ENCODE assay signal across 8 cellular contexts in genomic region chr20:63864978-63865640, GRCh38. TPM values are rescaled to one million over a fixed set of nuclear protein-coding genes. Genes with fewer than 3 reads are reported as not detected.
DNase-seq lines count a peak whose midpoint lies in the region; ATAC-seq and TF ChIP-seq lines count a peak whose summit lies in the region.

TPD52L2 (plus strand) TSS chr20:63865270; CDS start chr20:63865366, 96 bp downstream.

- H3K9ac ChIP-seq in KMS-11 (peak within 1 kb of the TSS; percentile 71), muscle layer of colon (ENCODE audit: low read length) (peak within 1 kb of the TSS; percentile 80)

- H3K4me3 ChIP-seq in KMS-11 (IDR thresholded peaks at IDR 0.05; ENCODE audit: insufficient read depth, low read depth, low read length) (no peak within 1 kb of the TSS), Peyer's patch (peak within 1 kb of the TSS; percentile 71 to 89 (median 81)), muscle layer of colon (ENCODE audit: low read depth in 1 of 2, low read length in 2 of 2) (peak within 1 kb of the TSS; percentile 86 to 96)

- TF ChIP-seq CTCF in KMS-11 (conservative IDR thresholded peaks at IDR 0.05; ENCODE audit: low read depth, low read length) (no peak), Peyer's patch (IDR thresholded peaks at IDR 0.05) (no peak)

- peak; percentile 87 to 96 for TF ChIP-seq POLR2A in Peyer's patch (IDR thresholded peaks at IDR 0.05)

- ATAC-seq in GM21723 (IDR thresholded peaks at IDR 0.05; ENCODE audit: unreplicated experiment) (peak; percentile 68), esophagus mucosa (peak; percentile 86)

- H3K36me3 ChIP-seq in KMS-11 (ENCODE audit: insufficient read depth) (no peaks in the 10 kb centered on the region), Peyer's patch (peaks cover 0 to 37% (median 0%) of the 10 kb centered on the region in 3 donors), muscle layer of colon (ENCODE audit: insufficient read depth, low read length) (peaks cover 19% of the 10 kb centered on the region)

- H3K27ac ChIP-seq in KMS-11 (peak within 1 kb of the TSS; percentile 56), Peyer's patch (peak within 1 kb of the TSS; percentile 88 to 96 (median 93)), muscle layer of colon (ENCODE audit: low read depth, low read length) (peak within 1 kb of the TSS; percentile 96)

- H4K20me1 ChIP-seq in KMS-11 (ENCODE audit: insufficient read depth), result 0 out of 2 replicates have a peak, but pooled peaks cover 3% of the 10 kb centered on the region

- H3K79me2 ChIP-seq in KMS-11 (ENCODE audit: insufficient read depth, low read depth), result peaks cover 32% of the 10 kb centered on the region

- DNase-seq in DMS53 (lab: John Stamatoyannopoulos, UW) (peak; percentile 100), Peyer's patch (peak; percentile 99)
- peak; percentile 98 to 99 for DNase-seq in activated T-cell treated with anti-CD3 and anti-CD28 coated beads, Interleukin-2, amount 50 U/mL, for 48 hours
- peak; percentile 96 for DNase-seq in stimulated activated CD8-positive, alpha-beta memory T cell treated with anti-CD3 and anti-CD28 coated beads, Interleukin-7, amount 100 ng/mL, for 24 hours (ENCODE audit: low read depth)

- H2AFZ ChIP-seq in KMS-11 (ENCODE audit: low read depth), result peak within 1 kb of the TSS; percentile 89

- peaks cover 13% of the 10 kb centered on the region for H3K4me1 ChIP-seq in KMS-11 (ENCODE audit: low read depth, poor library complexity, severe bottlenecking)
- H3K4me1 ChIP-seq in Peyer's patch, result peaks cover 0 to 28% (median 13%) of the 10 kb centered on the region in 4 donors
- H3K4me1 ChIP-seq in muscle layer of colon (ENCODE audit: insufficient read depth, low read length), result peaks cover 8% of the 10 kb centered on the region

- H3K27me3 ChIP-seq in KMS-11 (ENCODE audit: insufficient read depth, low read depth) (no peaks in the 10 kb centered on the region), Peyer's patch (no peaks in the 10 kb centered on the region), muscle layer of colon (ENCODE audit: control insufficient read depth in 1 of 2, insufficient read depth in 2 of 2, low read length in 2 of 2) (no peaks in the 10 kb centered on the region)

- no peaks in the 10 kb centered on the region for H3K9me3 ChIP-seq in Peyer's patch
- H3K9me3 ChIP-seq in muscle layer of colon (ENCODE audit: low read length), result no peaks in the 10 kb centered on the region

- H3K4me2 ChIP-seq in KMS-11, result peak within 1 kb of the TSS; percentile 85

RNA-seq across cellular contexts. Expression of gene TPD52L2, which starts in this region (rescaled TPM):
- total RNA-seq in Peyer's patch, result 10 to 100 TPM; 59.4 to 78.7 (median 65.1) TPM
- total RNA-seq in esophagus mucosa, result 90.6 TPM
